ENCODE assay signal across 8 cellular contexts in genomic region chr1:7712731-7713323, GRCh38.
"Had no signal": no experiment of that assay in that cellular context is flagged by ENCODE, and none has a peak within 500 bp of the region (broad histone marks: within the 10 kb centered on the region; RNA-seq: fewer than 3 reads in every experiment).

No MANE protein-coding gene starts in this region.

- H3K36me3 Mint-ChIP-seq: IgD-negative memory B cell had no signal

- H3K9ac ChIP-seq: KMS-11 had no signal

- ATAC-seq: HepG2 had no signal

- H3K27ac Mint-ChIP-seq: IgD-negative memory B cell had no signal

- FAIRE-seq: HepG2, HTR-8/SVneo had no signal

- H3K4me2 ChIP-seq: KMS-11 had no signal

- DNase-seq: IMR-90, KBM-7, KG1 had no signal

- H3K9me3 Mint-ChIP-seq: IgD-negative memory B cell had no signal

- H3K27ac ChIP-seq: HL-60, KMS-11 had no signal

- H3K4me1 Mint-ChIP-seq: IgD-negative memory B cell had no signal
